8 cellular contexts compared by ENCODE assay signal in genomic region chr2:73986085-73986680, GRCh38. TPM values are rescaled to one million over a fixed set of nuclear protein-coding genes. Genes with fewer than 3 reads are reported as not detected.
A peak's percentile ranks its signal among the peaks of the same experiment; 100 is the strongest.
DNase-seq lines count a peak whose midpoint lies in the region; TF ChIP-seq lines count a peak whose summit lies in the region.

No MANE protein-coding gene starts in this region.

- H2AFZ ChIP-seq in parathyroid adenoma, result peak overlapping the region; percentile 77

- H3K27ac ChIP-seq in SJCRH30, result peak overlapping the region; percentile 71
- H3K27ac ChIP-seq in ectodermal cell (ENCODE audit: insufficient read depth, low read depth, low read length, poor library complexity, severe bottlenecking), result no peak overlapping the region
- H3K27ac ChIP-seq in parathyroid adenoma, result no peak overlapping the region

- no peak for TF ChIP-seq CTCF in GM06990 (IDR thresholded peaks at IDR 0.05; ENCODE audit: insufficient read depth, low read length, poor library complexity, severe bottlenecking)
- no peak for TF ChIP-seq CTCF in parathyroid adenoma (IDR thresholded peaks at IDR 0.05)

- H3K4me3 ChIP-seq in GM06990 (replicated peaks; ENCODE audit: low read depth, low read length), result peak overlapping the region; percentile 77
- peak overlapping the region; percentile 91 for H3K4me3 ChIP-seq in SJCRH30
- H3K4me3 ChIP-seq in ectodermal cell (ENCODE audit: insufficient read depth, low read depth, low read length), result peak overlapping the region; percentile 58
- H3K4me3 ChIP-seq in parathyroid adenoma (ENCODE audit: low read depth, low read length), result peak overlapping the region; percentile 45

- peak; percentile 40 for DNase-seq in GM06990 (ENCODE audit: extremely low read depth, insufficient read length)
- DNase-seq in SJCRH30, result no peak
- DNase-seq in NCI-H1694 treated with DMSO at 0.1 percent for 48 hours (lab: John Stamatoyannopoulos, UW), result no peak
- DNase-seq in SW 1271 (lab: John Stamatoyannopoulos, UW), result no peak
- no peak for DNase-seq in D341Med (ENCODE audit: low spot score)
- no peak for DNase-seq in head of caudate nucleus

- peaks cover 13% of the 10 kb centered on the region for H3K79me2 ChIP-seq in parathyroid adenoma

- H3K4me2 ChIP-seq in parathyroid adenoma (ENCODE audit: low read length), result peak overlapping the region; percentile 77

- WGBS in ectodermal cell, 2 experiments, result 90% methylated on average over 21 of the region's 21 CpGs

- intact Hi-C loops in head of caudate nucleus (cut with DNase I), result loop anchor here (5.0 kb wide), 1 partner anchor 54 kb away; no protein-coding TSS in a partner anchor

- H3K9ac ChIP-seq in parathyroid adenoma, result no peak overlapping the region

- H3K36me3 ChIP-seq in GM06990 (ENCODE audit: control insufficient read depth, insufficient read depth, low read length), result peaks cover 6% of the 10 kb centered on the region
- H3K36me3 ChIP-seq in SJCRH30, result peaks cover 36% of the 10 kb centered on the region
- no peaks in the 10 kb centered on the region for H3K36me3 ChIP-seq in ectodermal cell (ENCODE audit: control insufficient read depth, insufficient read depth, low read length)
- H3K36me3 ChIP-seq in parathyroid adenoma (ENCODE audit: control insufficient read depth, insufficient read depth, low read length), result no peaks in the 10 kb centered on the region

- H3K9me3 ChIP-seq in SJCRH30 (replicated peaks) (no peaks in the 10 kb centered on the region), ectodermal cell (ENCODE audit: control insufficient read depth, low read length) (no peaks in the 10 kb centered on the region), parathyroid adenoma (ENCODE audit: control insufficient read depth, low read length) (no peaks in the 10 kb centered on the region)

- no peaks in the 10 kb centered on the region for H3K27me3 ChIP-seq in GM06990 (replicated peaks; ENCODE audit: control insufficient read depth, insufficient read depth, low read length)
- no peaks in the 10 kb centered on the region; the same call in 1 of the 2 replicates for H3K27me3 ChIP-seq in SJCRH30
- H3K27me3 ChIP-seq in ectodermal cell (ENCODE audit: control insufficient read depth, insufficient read depth, low read length, poor library complexity, severe bottlenecking), result peaks cover 34% of the 10 kb centered on the region
- H3K27me3 ChIP-seq in parathyroid adenoma (ENCODE audit: control insufficient read depth, insufficient read depth, low read length), result no peaks in the 10 kb centered on the region

- peaks cover 18% of the 10 kb centered on the region for H3K4me1 ChIP-seq in SJCRH30
- H3K4me1 ChIP-seq in ectodermal cell (ENCODE audit: control insufficient read depth, insufficient read depth, low read length), result peaks cover 41% of the 10 kb centered on the region
- peaks cover 18% of the 10 kb centered on the region for H3K4me1 ChIP-seq in parathyroid adenoma

RNA-seq across cellular contexts. Expression of gene TET3, which starts 1.5 kb away (rescaled TPM):
- 13.6 and 16.3 TPM in 2 replicates for total RNA-seq in SJCRH30 (2014; rRNA removed; shearing (Covaris generic))
- polyA plus RNA-seq in ectodermal cell (2013, experiment 1 of 4), result 11.9 TPM
- polyA plus RNA-seq in ectodermal cell (2013, experiment 2 of 4), result 13.8 TPM
- 7.3 TPM for polyA plus RNA-seq in ectodermal cell (2013, experiment 3 of 4)
- 8.4 TPM for polyA plus RNA-seq in ectodermal cell (2013, experiment 4 of 4)

RNA-seq across cellular contexts. Expression of gene DGUOK, which starts 59.5 kb away (rescaled TPM):
- total RNA-seq in SJCRH30 (2014; rRNA removed; shearing (Covaris generic)), result 100 and 105 TPM in 2 replicates
- polyA plus RNA-seq in ectodermal cell (2013, experiment 1 of 4), result 109 TPM
- 107 TPM for polyA plus RNA-seq in ectodermal cell (2013, experiment 2 of 4)
- polyA plus RNA-seq in ectodermal cell (2013, experiment 3 of 4), result 109 TPM
- polyA plus RNA-seq in ectodermal cell (2013, experiment 4 of 4), result 122 TPM
